Comparison of ENCODE assay signal across 20 cellular contexts in the genomic region with DNA sequence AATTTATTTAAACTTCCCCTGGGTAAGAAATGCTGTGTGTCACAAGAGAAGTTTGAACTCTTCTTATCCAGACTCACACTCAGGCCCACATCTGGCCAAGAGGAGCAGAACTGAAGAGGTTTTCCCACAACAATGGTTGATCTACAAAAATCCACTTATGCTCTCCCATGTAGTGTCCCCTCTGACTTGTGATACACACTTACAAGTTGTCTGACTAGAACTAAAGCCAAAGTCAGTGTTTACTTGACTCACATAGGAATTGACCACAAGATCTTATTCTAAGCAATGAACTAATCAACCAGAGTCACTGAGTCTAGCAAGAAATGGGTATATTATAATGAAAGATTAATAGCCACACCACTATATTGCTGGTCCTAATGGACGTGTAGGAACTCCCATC.
"Had no signal": no experiment of that assay in that cellular context is flagged by ENCODE, and none has a peak within 500 bp of the region (broad histone marks: within the 10 kb centered on the region; RNA-seq: fewer than 3 reads in every experiment).

No MANE protein-coding gene starts in this region.

- H3K9me3 ChIP-seq: esophagus squamous epithelium, gastroesophageal sphincter, left ventricle myocardium inferior, lower lobe of right lung, mucosa of descending colon, pancreas, prostate gland, right lobe of liver, testis, tibial nerve, upper lobe of right lung, vagina had no signal

- H3K27ac ChIP-seq: esophagus squamous epithelium, gastroesophageal sphincter, left ventricle myocardium inferior, lower lobe of right lung, pancreas, prostate gland, right lobe of liver, testis, tibial nerve, upper lobe of right lung, vagina had no signal

- DNase-seq: esophagus squamous epithelium; foreskin fibroblast; glutamatergic neuron; left cardiac atrium; left ventricle myocardium inferior; lower lobe of right lung; mucosa of descending colon; natural killer cell; nucleus accumbens; pancreas; right lobe of liver; stimulated activated CD4-positive, alpha-beta T cell treated with anti-CD3 and anti-CD28 coated beads, Interleukin-4, amount 100 ng/mL, for 24 hours; stimulated activated naive CD8-positive, alpha-beta T cell treated with anti-CD3 and anti-CD28 coated beads, Interleukin-15, amount 100 ng/mL, for 72 hours; testis; upper lobe of right lung had no signal

- ATAC-seq: gastroesophageal sphincter; left cardiac atrium; lower lobe of right lung; mucosa of descending colon; natural killer cell; pancreas; right lobe of liver; stimulated activated memory B cell treated with anti-CD40 and anti-IgM and Interleukin-4, amounts not matched to agents 10 μg/mL and 1 μg/mL and 100 μg/mL, for 72 hours; stimulated activated naive CD8-positive, alpha-beta T cell treated with anti-CD3 and anti-CD28 coated beads, Interleukin-15, amount 100 ng/mL, for 72 hours; upper lobe of right lung had no signal

- H3K4me1 ChIP-seq: esophagus squamous epithelium, gastroesophageal sphincter, pancreas, prostate gland, testis, tibial nerve, upper lobe of right lung, vagina had no signal

- H3K27me3 ChIP-seq: esophagus squamous epithelium, gastroesophageal sphincter, pancreas, right lobe of liver, testis, tibial nerve, upper lobe of right lung, vagina had no signal

- H3K4me3 ChIP-seq: esophagus squamous epithelium, gastroesophageal sphincter, left ventricle myocardium inferior, lower lobe of right lung, mucosa of descending colon, pancreas, prostate gland, right lobe of liver, testis, tibial nerve, upper lobe of right lung, vagina had no signal

- H3K36me3 ChIP-seq: esophagus squamous epithelium, gastroesophageal sphincter, lower lobe of right lung, pancreas, prostate gland, right lobe of liver, tibial nerve, upper lobe of right lung, vagina had no signal
